In the genomic region with DNA sequence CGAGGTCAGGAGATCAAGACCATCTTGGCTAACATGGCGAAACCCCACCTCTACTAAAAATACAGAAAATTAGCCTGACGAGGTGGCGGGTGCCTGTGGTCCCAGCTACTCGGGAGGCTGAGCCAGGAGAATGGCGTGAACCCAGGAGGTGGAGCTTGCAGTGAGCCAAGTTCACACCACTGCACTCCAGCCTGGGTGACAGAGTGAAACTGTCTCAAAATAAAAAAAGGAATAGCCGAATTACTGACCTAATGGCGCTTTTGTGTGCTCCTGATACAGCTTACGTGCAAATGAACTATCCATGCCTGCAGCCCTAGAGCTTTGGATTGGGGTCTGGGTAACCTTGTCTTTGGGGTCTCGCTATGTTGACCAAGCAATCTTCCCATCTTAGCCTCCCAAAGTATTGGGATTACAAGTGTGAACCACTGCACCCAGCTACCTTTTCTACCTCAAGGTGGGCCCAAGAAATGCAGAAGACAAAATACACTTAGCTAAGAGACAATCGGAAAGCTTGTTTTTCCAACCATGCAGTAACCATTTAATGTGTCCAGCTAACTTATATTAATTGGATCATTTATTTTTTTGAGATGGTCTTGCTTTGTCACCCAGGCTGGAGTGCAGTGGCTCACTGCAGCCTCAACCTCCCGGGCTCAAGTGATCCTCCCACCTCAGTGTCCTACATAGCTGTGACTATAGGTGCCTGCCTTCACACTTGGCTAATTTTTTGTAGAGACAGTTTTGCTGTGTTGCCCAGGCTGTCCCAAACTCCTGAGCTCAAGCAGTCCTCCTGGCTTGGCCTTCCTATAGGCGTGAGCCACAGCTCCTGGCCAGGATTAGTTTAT, we compare ENCODE assay signal across 20 cellular contexts. TPM values are rescaled to one million over a fixed set of nuclear protein-coding genes. Genes with fewer than 3 reads are reported as not detected.
DNase-seq lines count a peak whose midpoint lies in the region; ATAC-seq and TF ChIP-seq lines count a peak whose summit lies in the region.
"Had no signal": no experiment of that assay in that cellular context is flagged by ENCODE, and none has a peak within 500 bp of the region (broad histone marks: within the 10 kb centered on the region; RNA-seq: fewer than 3 reads in every experiment).

No MANE protein-coding gene starts in this region.

- POLR2A ChIA-PET in activated CD4-positive, alpha-beta T cell treated with anti-CD3 and anti-CD28 coated beads for 36 hours (lab: Charles Lee) = interaction anchor here (0.6 to 1.8 kb wide), 5 partner anchors 16 to 39 kb away, joined by 3 to 11 read pairs (median 3); partner anchors contain the start of genes PPP1R3E and SLC22A17
- POLR2A ChIA-PET in naive thymus-derived CD8-positive, alpha-beta T cell (lab: Charles Lee) = interaction anchor here (1.3 to 2.2 kb wide), 2 partner anchors 25 to 53 kb away, joined by 4 to 14 read pairs; partner anchors contain the start of gene PPP1R3E

- peaks cover 33% of the 10 kb centered on the region for H3K36me3 Mint-ChIP-seq in activated CD4-positive, alpha-beta T cell treated with anti-CD3 and anti-CD28 coated beads for 36 hours (ENCODE audit: low read depth)
- H3K36me3 Mint-ChIP-seq in naive thymus-derived CD8-positive, alpha-beta T cell = peaks cover 0 to 42% (median 4%) of the 10 kb centered on the region in 3 donors

- H3K4me1 ChIP-seq in RWPE2 (ENCODE audit: insufficient read depth, poor library complexity, severe bottlenecking) = peaks cover 7% of the 10 kb centered on the region
- H3K4me1 ChIP-seq: colonic mucosa had no signal

- H3K4me1 Mint-ChIP-seq in activated CD4-positive, alpha-beta T cell treated with anti-CD3 and anti-CD28 coated beads for 36 hours = peaks cover 15% of the 10 kb centered on the region
- H3K4me1 Mint-ChIP-seq in naive thymus-derived CD8-positive, alpha-beta T cell = peaks cover 16 to 22% (median 18%) of the 10 kb centered on the region in 4 donors

- H3K36me3 ChIP-seq in RWPE2 (ENCODE audit: low read depth) = peaks cover 32% of the 10 kb centered on the region
- H3K36me3 ChIP-seq: uterus had no signal

- no peaks in the 10 kb centered on the region for H3K27me3 Mint-ChIP-seq in activated CD4-positive, alpha-beta T cell treated with anti-CD3 and anti-CD28 coated beads for 36 hours
- no peaks in the 10 kb centered on the region for H3K27me3 Mint-ChIP-seq in naive thymus-derived CD8-positive, alpha-beta T cell

- H3K4me3 Mint-ChIP-seq in activated CD4-positive, alpha-beta T cell treated with anti-CD3 and anti-CD28 coated beads for 36 hours = no peak overlapping the region
- H3K4me3 Mint-ChIP-seq in naive thymus-derived CD8-positive, alpha-beta T cell = no peak overlapping the region

- no peak for ATAC-seq in activated CD4-positive, alpha-beta T cell treated with anti-CD3 and anti-CD28 coated beads for 36 hours
- peak; percentile 5; the same call in 2 of the 3 replicates for ATAC-seq in RWPE2 (ENCODE audit: low read depth)
- no peak for ATAC-seq in naive thymus-derived CD8-positive, alpha-beta T cell

- H3K9me3 ChIP-seq in RWPE2 (ENCODE audit: severe bottlenecking) = no peaks in the 10 kb centered on the region
- H3K9me3 ChIP-seq: colonic mucosa, uterus had no signal

- no peaks in the 10 kb centered on the region for H3K9me3 Mint-ChIP-seq in activated CD4-positive, alpha-beta T cell treated with anti-CD3 and anti-CD28 coated beads for 36 hours (ENCODE audit: low read depth)
- H3K9me3 Mint-ChIP-seq in naive thymus-derived CD8-positive, alpha-beta T cell = no peaks in the 10 kb centered on the region
- H3K9me3 Mint-ChIP-seq: CD4-positive, alpha-beta memory T cell had no signal

- H3K27ac ChIP-seq in RWPE2 (ENCODE audit: poor library complexity, severe bottlenecking) (no peak overlapping the region), coronary artery (no peak overlapping the region)
- H3K27ac ChIP-seq: colonic mucosa, uterus had no signal

- intact Hi-C loops in activated CD4-positive, alpha-beta T cell treated with anti-CD3 and anti-CD28 coated beads for 36 hours (cut with DNase I, micrococcal nuclease) = no loop called here

- H3K4me3 ChIP-seq in RWPE2 (ENCODE audit: severe bottlenecking) (no peak overlapping the region), coronary artery (no peak overlapping the region)
- H3K4me3 ChIP-seq: colonic mucosa, uterus had no signal

- peak overlapping the region; percentile 4 for H3K27ac Mint-ChIP-seq in activated CD4-positive, alpha-beta T cell treated with anti-CD3 and anti-CD28 coated beads for 36 hours
- H3K27ac Mint-ChIP-seq in naive thymus-derived CD8-positive, alpha-beta T cell = peak overlapping the region in 6 of 10 donors; percentile 19 to 69 (median 54)

- CTCF ChIA-PET in activated CD4-positive, alpha-beta T cell treated with anti-CD3 and anti-CD28 coated beads for 36 hours (lab: Charles Lee) = interaction anchor here (0.8 to 11.6 kb wide), 21 partner anchors 9 to 304 kb away, joined by 3 to 173 read pairs (median 3); partner anchors contain the start of genes CMTM5 and PPP1R3E

- H3K27me3 ChIP-seq in RWPE2 (ENCODE audit: insufficient read depth, poor library complexity, severe bottlenecking) = no peaks in the 10 kb centered on the region
- H3K27me3 ChIP-seq: colonic mucosa, uterus had no signal

- TF ChIP-seq CTCF in RWPE2 (IDR thresholded peaks at IDR 0.05; ENCODE audit: poor library complexity, severe bottlenecking) (no peak), coronary artery (IDR thresholded peaks at IDR 0.05) (no peak)

- DNase-seq in activated CD4-positive, alpha-beta T cell treated with anti-CD3 and anti-CD28 coated beads for 36 hours = no peak
- no peak for DNase-seq in activated CD4-positive, alpha-beta T cell treated with anti-CD3 and anti-CD28 coated beads for 48 hours
- no peak for DNase-seq in RWPE2 (ENCODE audit: low spot score)
- DNase-seq in naive thymus-derived CD8-positive, alpha-beta T cell = no peak
- no peak for DNase-seq in coronary artery (ENCODE audit: low spot score)
- no peak for DNase-seq in HuH-7.5 (ENCODE audit: low spot score)
- DNase-seq: ACHN; activated effector memory CD4-positive, alpha-beta T cell treated with anti-CD3 and anti-CD28 coated beads, Interleukin-2, amount 50 U/mL, for 16 hours; aorta; CD4-positive, alpha-beta memory T cell; colonic mucosa; EL; mammary epithelial cell; NCI-H1930; NCI-H524 treated with DMSO at 0.1 percent for 48 hours; OCI-M1; retina; uterus had no signal

RNA-seq across cellular contexts. Expression of gene PABPN1, which starts 5.5 kb away (rescaled TPM):
- total RNA-seq in activated CD4-positive, alpha-beta T cell treated with anti-CD3 and anti-CD28 coated beads for 36 hours = 100 to 1,000 TPM; 237 to 338 TPM
- total RNA-seq in naive thymus-derived CD8-positive, alpha-beta T cell = 100 to 1,000 TPM; 214 to 218 TPM
- polyA plus RNA-seq in naive thymus-derived CD8-positive, alpha-beta T cell = 10 to 100 TPM; 84.3 to 96.9 (median 88.5) TPM

RNA-seq across cellular contexts. Expression of gene BCL2L2, which starts 20.1 kb away (rescaled TPM):
- 1 to 10 TPM in 1 of 2 experiments, under 1 TPM in 1; 0.73 to 1.2 TPM for total RNA-seq in activated CD4-positive, alpha-beta T cell treated with anti-CD3 and anti-CD28 coated beads for 36 hours
- total RNA-seq in naive thymus-derived CD8-positive, alpha-beta T cell = 1 to 10 TPM; 3.8 to 4.2 TPM
- polyA plus RNA-seq in naive thymus-derived CD8-positive, alpha-beta T cell = not detected
- polyA plus RNA-seq: CD4-positive, alpha-beta memory T cell had no signal

RNA-seq across cellular contexts. Expression of gene PPP1R3E, which starts 24.1 kb away (rescaled TPM):
- total RNA-seq in activated CD4-positive, alpha-beta T cell treated with anti-CD3 and anti-CD28 coated beads for 36 hours = 10 to 100 TPM; 30.9 to 44.6 TPM
- total RNA-seq in naive thymus-derived CD8-positive, alpha-beta T cell = 100 to 1,000 TPM; 113 to 119 TPM
- polyA plus RNA-seq in naive thymus-derived CD8-positive, alpha-beta T cell = 1 to 10 TPM; 2.6 to 3.1 (median 3.1) TPM

RNA-seq across cellular contexts. Expression of gene SLC22A17, which starts 26.0 kb away (rescaled TPM):
- 1 to 10 TPM; 4.7 to 5.3 TPM for total RNA-seq in activated CD4-positive, alpha-beta T cell treated with anti-CD3 and anti-CD28 coated beads for 36 hours
- total RNA-seq in naive thymus-derived CD8-positive, alpha-beta T cell = 10 to 100 TPM; 20.8 to 22.6 TPM
- 1 to 10 TPM; 3.9 to 9.6 (median 5.5) TPM for polyA plus RNA-seq in naive thymus-derived CD8-positive, alpha-beta T cell
- total RNA-seq: MCF 10A had no signal

RNA-seq across cellular contexts. Expression of gene EFS, which starts 38.3 kb away (rescaled TPM):
- not detected for total RNA-seq in activated CD4-positive, alpha-beta T cell treated with anti-CD3 and anti-CD28 coated beads for 36 hours
- total RNA-seq in naive thymus-derived CD8-positive, alpha-beta T cell = not detected
- polyA plus RNA-seq in naive thymus-derived CD8-positive, alpha-beta T cell = not detected
- total RNA-seq: CD4-positive, alpha-beta memory T cell; H4; MCF 10A had no signal
- polyA plus RNA-seq: CD4-positive, alpha-beta memory T cell had no signal
